14 cellular contexts compared by ENCODE assay signal in genomic region chr5:72145351-72145750, GRCh38. TPM values are rescaled to one million over a fixed set of nuclear protein-coding genes. Genes with fewer than 3 reads are reported as not detected.
DNase-seq lines count a peak whose midpoint lies in the region; ATAC-seq and TF ChIP-seq lines count a peak whose summit lies in the region.
"Had no signal": no experiment of that assay in that cellular context is flagged by ENCODE, and none has a peak within 500 bp of the region (broad histone marks: within the 10 kb centered on the region; RNA-seq: fewer than 3 reads in every experiment).

No MANE protein-coding gene starts in this region.

- DNase-seq in NCI-H1105 treated with DMSO at 0.1 percent for 48 hours (lab: John Stamatoyannopoulos, UW), result peak; percentile 53
- no peak for DNase-seq in left lung
- DNase-seq in tibial artery, result no peak
- DNase-seq in activated CD8-positive, alpha-beta memory T cell treated with anti-CD3 and anti-CD28 coated beads, Interleukin-2, amount 50 U/mL, for 4 hours, result no peak
- no peak for DNase-seq in DMS114 treated with DMSO at 0.1 percent for 48 hours (lab: John Stamatoyannopoulos, UW; ENCODE audit: unreplicated experiment)
- DNase-seq in NCI-H526 (lab: John Stamatoyannopoulos, UW), result no peak
- DNase-seq: activated CD4-positive, alpha-beta T cell treated with anti-CD3 and anti-CD28 coated beads, Interleukin-2, amount 50 U/mL, for 48 hours; DMS53; Kasumi-1; left colon; NCI-H1930; Peyer's patch had no signal

- no peaks in the 10 kb centered on the region for H3K27me3 Mint-ChIP-seq in brain

- TF ChIP-seq CTCF in brain (conservative IDR thresholded peaks at IDR 0.05) (no peak), left lung (IDR thresholded peaks at IDR 0.05) (no peak), tibial artery (IDR thresholded peaks at IDR 0.05) (no peak)

- H3K9me3 Mint-ChIP-seq in brain, result no peaks in the 10 kb centered on the region

- H3K4me1 Mint-ChIP-seq in brain, result peaks cover 96% of the 10 kb centered on the region

- H3K4me1 ChIP-seq in left lung, result no peaks in the 10 kb centered on the region
- H3K4me1 ChIP-seq in tibial artery, result peaks cover 0 to 99% (median 77%) of the 10 kb centered on the region in 4 donors
- H3K4me1 ChIP-seq: BLaER1 treated with 17β-estradiol and CSF1 and Interleukin-3, amounts not matched to agents 10 nM and 100 nM had no signal

- H3K27ac ChIP-seq in left lung (no peak overlapping the region), tibial artery (peak overlapping the region; percentile 82 to 87)
- H3K27ac ChIP-seq: BLaER1 treated with 17β-estradiol and CSF1 and Interleukin-3, amounts not matched to agents 10 nM and 100 nM; Peyer's patch had no signal

- peak overlapping the region in 4 of 5 experiments; percentile 25 to 64 (median 50) for H3K4me3 Mint-ChIP-seq in brain

- intact Hi-C loops in left lung (cut with DNase I), result loop anchor here in 1 of 2 donors (10.0 kb wide), 1 partner anchor 149 kb away; no protein-coding TSS in a partner anchor
- intact Hi-C loops in tibial artery (cut with DNase I; ENCODE audit: low total_unique reads), result loop anchor here (10.0 kb wide), 1 partner anchor 159 kb away; no protein-coding TSS in a partner anchor

- no peaks in the 10 kb centered on the region for H3K27me3 ChIP-seq in left lung
- no peaks in the 10 kb centered on the region for H3K27me3 ChIP-seq in tibial artery
- H3K27me3 ChIP-seq: BLaER1 treated with 17β-estradiol and CSF1 and Interleukin-3, amounts not matched to agents 10 nM and 100 nM; Peyer's patch had no signal

- ATAC-seq in left lung, result peak; percentile 61
- ATAC-seq: left colon had no signal

- H3K27ac Mint-ChIP-seq in brain, result peak overlapping the region; percentile 75 to 93 (median 84)

- H3K9me3 ChIP-seq in left lung, result no peaks in the 10 kb centered on the region
- no peaks in the 10 kb centered on the region for H3K9me3 ChIP-seq in tibial artery
- H3K9me3 ChIP-seq: BLaER1 treated with 17β-estradiol and CSF1 and Interleukin-3, amounts not matched to agents 10 nM and 100 nM; Peyer's patch had no signal

- H3K36me3 Mint-ChIP-seq in brain, result peaks cover 68% of the 10 kb centered on the region

- no peaks in the 10 kb centered on the region for H3K36me3 ChIP-seq in left lung
- H3K36me3 ChIP-seq in tibial artery, result peaks cover 0 to 9% (median 5%) of the 10 kb centered on the region in 3 donors
- H3K36me3 ChIP-seq: Peyer's patch had no signal

- H3K4me3 ChIP-seq in left lung, result no peak overlapping the region
- no peak overlapping the region for H3K4me3 ChIP-seq in tibial artery
- H3K4me3 ChIP-seq: BLaER1 treated with 17β-estradiol and CSF1 and Interleukin-3, amounts not matched to agents 10 nM and 100 nM; Peyer's patch had no signal

RNA-seq across cellular contexts. Expression of gene MAP1B, which starts 38.1 kb away (rescaled TPM):
- polyA plus RNA-seq in brain (ENCODE audit: insufficient read depth, low read depth, low replicate concordance), result 158 TPM
- 10 to 100 TPM; 53.0 to 62.6 TPM for total RNA-seq in left lung

Comparison
In these comparisons a context has a peak if more than half of its experiments do, and no peak if none do; other contexts are left out.
1. H3K27ac ChIP-seq: peak in tibial artery (2 of 2); none in left lung (0 of 2).